ENCODE assay signal across 18 cellular contexts in genomic region chr15:33654859-33655258, GRCh38.
A peak's percentile ranks its signal among the peaks of the same experiment; 100 is the strongest.
DNase-seq lines count a peak whose midpoint lies in the region; ATAC-seq and TF ChIP-seq lines count a peak whose summit lies in the region.
"Had no signal": no experiment of that assay in that cellular context is flagged by ENCODE, and none has a peak within 500 bp of the region (broad histone marks: within the 10 kb centered on the region; RNA-seq: fewer than 3 reads in every experiment).

No MANE protein-coding gene starts in this region.

- no peak overlapping the region for H2BK5ac ChIP-seq in mesendoderm (ENCODE audit: low read length)

- DNase-seq in Daoy (ENCODE audit: low read depth) (peak; percentile 38), HFF-Myc (ENCODE audit: extremely low read depth, low read depth) (peak; percentile 15), WTC11 (ENCODE audit: low spot score) (peak; percentile 45), mesendoderm (peak; percentile 31), sciatic nerve (ENCODE audit: low spot score) (no peak)
- DNase-seq: activated effector memory CD4-positive, alpha-beta T cell treated with anti-CD3 and anti-CD28 coated beads, Interleukin-2, amount 50 U/mL, for 16 hours; cortex of kidney; left lung; MM.1S; NCI-H2029 treated with DMSO at 0.1 percent for 48 hours; SW 1271 had no signal

- no peak overlapping the region for H2AK5ac ChIP-seq in mesendoderm (ENCODE audit: low read length)

- H2BK120ac ChIP-seq in mesendoderm (ENCODE audit: low read depth, low read length), result no peak overlapping the region

- no peaks in the 10 kb centered on the region for H3K27me3 ChIP-seq in mesendoderm (ENCODE audit: insufficient read depth, low read length, poor library complexity)
- H3K27me3 ChIP-seq: ascending aorta, hepatocyte, left lung, vagina had no signal

- no peak for TF ChIP-seq CTCF in HFF-Myc (IDR thresholded peaks at IDR 0.05; ENCODE audit: low read depth, low read length, missing control alignments)
- TF ChIP-seq CTCF in WTC11 (IDR thresholded peaks at IDR 0.05), result no peak

- H3K9ac ChIP-seq in mesendoderm (ENCODE audit: low read length), result no peak overlapping the region

- H3K36me3 ChIP-seq in mesendoderm (ENCODE audit: control insufficient read depth, insufficient read depth, low read length), result no peaks in the 10 kb centered on the region
- H3K36me3 ChIP-seq: ascending aorta, left lung, vagina had no signal

- H3K27me3 Mint-ChIP-seq in WTC11 (ENCODE audit: low read depth), result no peaks in the 10 kb centered on the region

- H3K4ac ChIP-seq in mesendoderm (ENCODE audit: low read depth, low read length), result no peak overlapping the region

- no peak overlapping the region for H3K27ac ChIP-seq in mesendoderm (ENCODE audit: low read depth, low read length)
- H3K27ac ChIP-seq: ascending aorta, hepatocyte, left lung, vagina had no signal

- no peak overlapping the region for H2BK15ac ChIP-seq in mesendoderm (replicated peaks; ENCODE audit: low read depth)

- no peak overlapping the region for H3K56ac ChIP-seq in mesendoderm (ENCODE audit: low read length)

- POLR2A ChIA-PET in WTC11 (lab: Charles Lee), result no interaction called here

- H3K23ac ChIP-seq in mesendoderm (ENCODE audit: low read length), result no peak overlapping the region

- no peaks in the 10 kb centered on the region for H3K79me1 ChIP-seq in mesendoderm (ENCODE audit: low read length)

- no peak overlapping the region for H3K4me3 ChIP-seq in HFF-Myc (replicated peaks; ENCODE audit: low read depth, low read length)
- H3K4me3 ChIP-seq in mesendoderm (ENCODE audit: low read length), result no peak overlapping the region
- H3K4me3 ChIP-seq: ascending aorta, hepatocyte, left lung, vagina had no signal

- no CpG with 5 or more reads among the region's 3 CpGs for WGBS in mesendoderm (ENCODE audit: extremely low coverage, insufficient coverage, low lambda C conversion rate)

- H3K9me3 Mint-ChIP-seq in WTC11, result peaks cover 18% of the 10 kb centered on the region

- ATAC-seq in WTC11 (peak; percentile 73), GM18511 (IDR thresholded peaks at IDR 0.05; ENCODE audit: unreplicated experiment) (no peak), HG02678 (IDR thresholded peaks at IDR 0.05; ENCODE audit: unreplicated experiment) (no peak), sciatic nerve (no peak)
- ATAC-seq: esophagus mucosa, left lung had no signal

- H3K27ac Mint-ChIP-seq in WTC11, result no peak overlapping the region
- H3K27ac Mint-ChIP-seq: CD14-positive monocyte had no signal

- no peak overlapping the region for H4K8ac ChIP-seq in mesendoderm (ENCODE audit: low read depth, low read length)

- H3K4me1 ChIP-seq in mesendoderm (ENCODE audit: control insufficient read depth, low read depth, low read length), result no peaks in the 10 kb centered on the region
- H3K4me1 ChIP-seq: ascending aorta, left lung, vagina had no signal

- H3K4me3 Mint-ChIP-seq in WTC11, result no peak overlapping the region
- H3K4me3 Mint-ChIP-seq: CD14-positive monocyte had no signal

- H3K36me3 Mint-ChIP-seq in WTC11, result peaks cover 4% of the 10 kb centered on the region; the same call in 1 of the 2 replicates
- H3K36me3 Mint-ChIP-seq: CD14-positive monocyte had no signal

- CTCF ChIA-PET in WTC11 (lab: Charles Lee), result interaction anchor here (0.7 to 3.9 kb wide), 3 partner anchors 46 to 362 kb away, joined by 3 to 13 read pairs (median 6); partner anchors contain the start of gene RYR3

- H4K5ac ChIP-seq in mesendoderm (ENCODE audit: low read length), result no peak overlapping the region

- peaks cover 2% of the 10 kb centered on the region; the same call in 1 of the 2 replicates for H3K4me1 Mint-ChIP-seq in WTC11

- H3K18ac ChIP-seq in mesendoderm (ENCODE audit: low read length), result no peak overlapping the region

- intact Hi-C loops in sciatic nerve (cut with DNase I), result no loop called here

- no peak overlapping the region for H3K4me2 ChIP-seq in mesendoderm (ENCODE audit: low read length)
- H3K4me2 ChIP-seq: hepatocyte had no signal

- no peaks in the 10 kb centered on the region for H3K79me2 ChIP-seq in mesendoderm (ENCODE audit: control insufficient read depth, insufficient read depth, low read length)
- H3K79me2 ChIP-seq: hepatocyte had no signal

TF ChIP-seq in WTC11, 78 proteins besides CTCF, POLR2A, EP300 and RAD21 (continues in another document):
- no peak for TF ChIP-seq E2F5 (CRISPR knock-in tag; IDR thresholded peaks at IDR 0.05)
- no peak for TF ChIP-seq ATF1 (CRISPR knock-in tag; IDR thresholded peaks at IDR 0.05)
- no peak for TF ChIP-seq JAZF1 (CRISPR knock-in tag; IDR thresholded peaks at IDR 0.05)
- no peak for TF ChIP-seq SMAD4 (CRISPR knock-in tag; IDR thresholded peaks at IDR 0.05)
- no peak for TF ChIP-seq CDX4 (CRISPR knock-in tag; IDR thresholded peaks at IDR 0.05; ENCODE audit: borderline replicate concordance)
- no peak for TF ChIP-seq ZNF423 (CRISPR knock-in tag; IDR thresholded peaks at IDR 0.05)
- TF ChIP-seq STAT6 (CRISPR knock-in tag; conservative IDR thresholded peaks at IDR 0.05; ENCODE audit: low read depth), result no peak
- TF ChIP-seq ELF4 (CRISPR knock-in tag; IDR thresholded peaks at IDR 0.05; ENCODE audit: low read depth), result no peak
- no peak for TF ChIP-seq USF2 (CRISPR knock-in tag; IDR thresholded peaks at IDR 0.05)
- no peak for TF ChIP-seq MLX (CRISPR knock-in tag; IDR thresholded peaks at IDR 0.05)
- no peak for TF ChIP-seq ZNF671 (CRISPR knock-in tag; IDR thresholded peaks at IDR 0.05)
- no peak for TF ChIP-seq ATF3 (CRISPR knock-in tag; conservative IDR thresholded peaks at IDR 0.05)
- no peak for TF ChIP-seq ZNF263 (CRISPR knock-in tag; IDR thresholded peaks at IDR 0.05; ENCODE audit: low read depth)
- no peak for TF ChIP-seq EMX1 (CRISPR knock-in tag; IDR thresholded peaks at IDR 0.05)
